ENCODE assay signal across 1 cellular context in the genomic region with DNA sequence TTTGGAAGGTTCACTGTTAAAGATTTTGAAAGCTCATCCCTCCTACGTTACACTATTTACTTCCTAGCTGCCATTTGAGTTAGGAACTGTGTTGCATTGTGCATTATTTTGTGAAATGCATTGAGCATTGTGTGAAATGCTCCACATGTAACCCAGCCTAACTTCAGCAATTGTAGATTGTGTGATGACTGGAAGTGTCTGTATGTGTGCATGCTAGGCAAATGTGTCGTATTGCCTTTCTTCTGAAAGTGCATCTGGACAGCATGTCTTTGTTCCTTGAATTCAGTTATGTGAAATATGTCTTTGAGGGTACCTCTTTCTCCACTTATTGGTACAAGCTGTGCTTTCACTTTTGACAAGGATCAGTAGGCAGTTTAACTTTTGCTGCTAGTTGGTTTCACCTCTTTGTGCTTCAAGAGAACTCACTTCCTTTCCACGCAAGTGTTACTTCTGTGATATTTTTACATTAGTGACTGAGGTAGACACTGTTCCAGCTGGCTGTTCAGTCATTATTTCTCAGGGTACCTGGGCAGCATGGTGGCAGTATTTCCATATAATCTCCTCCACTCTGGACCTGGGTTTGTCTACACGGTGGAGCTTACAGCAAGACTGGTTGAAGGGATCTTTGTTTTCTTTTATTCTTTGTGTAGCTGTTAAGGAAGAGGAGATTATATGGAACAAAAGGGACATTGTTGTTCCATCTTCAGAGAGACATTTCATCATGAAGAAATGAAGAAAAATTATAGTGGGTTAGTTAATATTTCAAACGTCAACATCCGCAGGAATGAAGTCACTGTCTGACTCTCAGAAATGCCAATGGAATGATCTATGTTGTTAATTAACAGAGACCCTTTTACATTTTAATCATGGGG.
TF ChIP-seq lines count a peak whose summit lies in the region.

No MANE protein-coding gene starts in this region.

TF ChIP-seq in GM12878, 131 proteins besides CTCF, POLR2A, EP300 and RAD21 (continued from another document):
- TF ChIP-seq, protein P1, sequence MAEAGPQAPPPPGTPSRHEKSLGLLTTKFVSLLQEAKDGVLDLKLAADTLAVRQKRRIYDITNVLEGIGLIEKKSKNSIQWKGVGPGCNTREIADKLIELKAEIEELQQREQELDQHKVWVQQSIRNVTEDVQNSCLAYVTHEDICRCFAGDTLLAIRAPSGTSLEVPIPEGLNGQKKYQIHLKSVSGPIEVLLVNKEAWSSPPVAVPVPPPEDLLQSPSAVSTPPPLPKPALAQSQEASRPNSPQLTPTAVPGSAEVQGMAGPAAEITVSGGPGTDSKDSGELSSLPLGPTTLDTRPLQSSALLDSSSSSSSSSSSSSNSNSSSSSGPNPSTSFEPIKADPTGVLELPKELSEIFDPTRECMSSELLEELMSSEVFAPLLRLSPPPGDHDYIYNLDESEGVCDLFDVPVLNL (IDR thresholded peaks at IDR 0.05; ENCODE audit: low read depth, low read length), result no peak
- no peak for TF ChIP-seq MTA2 (IDR thresholded peaks at IDR 0.05; ENCODE audit: low read depth)
- no peak for TF ChIP-seq RELB (IDR thresholded peaks at IDR 0.05; ENCODE audit: low read depth)
- TF ChIP-seq JUNB (IDR thresholded peaks at IDR 0.05), result no peak
- TF ChIP-seq FOXM1 (IDR thresholded peaks at IDR 0.05; ENCODE audit: low read depth, low read length), result no peak
- TF ChIP-seq ATF2 (IDR thresholded peaks at IDR 0.05; ENCODE audit: low read length), result no peak
- TF ChIP-seq DPF2 (IDR thresholded peaks at IDR 0.05), result no peak
- TF ChIP-seq SMAD5 (IDR thresholded peaks at IDR 0.05; ENCODE audit: low read depth), result no peak
- TF ChIP-seq TCF7 (IDR thresholded peaks at IDR 0.05; ENCODE audit: borderline replicate concordance), result no peak
- TF ChIP-seq HCFC1 (IDR thresholded peaks at IDR 0.05; ENCODE audit: low read length), result no peak
- no peak for TF ChIP-seq ETV6 (conservative IDR thresholded peaks at IDR 0.05 in 1 of 2, IDR thresholded peaks at IDR 0.05 in 1 of 2; ENCODE audit: borderline replicate concordance in 1 of 2, low read depth in 1 of 2)
- TF ChIP-seq YBX1 (IDR thresholded peaks at IDR 0.05), result no peak
- no peak for TF ChIP-seq USF1 (IDR thresholded peaks at IDR 0.05; ENCODE audit: borderline replicate concordance, extremely low read length, insufficient read depth, low read depth, low read length)
